In the genomic region with DNA sequence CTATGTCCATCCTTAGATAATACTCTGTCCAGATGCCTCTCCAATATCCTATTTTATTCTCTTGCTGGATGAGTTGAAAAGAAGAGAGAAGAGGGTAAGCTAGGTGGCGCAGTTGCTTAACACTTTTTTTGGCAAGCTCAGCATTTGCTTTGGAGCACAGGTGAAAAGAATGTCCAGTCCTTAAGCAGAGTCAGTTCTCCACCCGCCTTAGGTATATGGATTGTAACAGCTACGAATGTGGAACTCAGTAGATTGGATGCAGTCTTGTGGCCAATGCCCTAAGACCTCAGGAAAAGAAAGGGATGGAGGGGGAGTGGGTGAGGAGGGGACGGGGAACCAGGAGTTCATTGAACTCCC, we compare ENCODE assay signal across 9 cellular contexts.
DNase-seq lines count a peak whose midpoint lies in the region; ATAC-seq, FAIRE-seq and TF ChIP-seq lines count a peak whose summit lies in the region.
"Had no signal": no experiment of that assay in that cellular context is flagged by ENCODE, and none has a peak within 500 bp of the region (broad histone marks: within the 10 kb centered on the region; RNA-seq: fewer than 3 reads in every experiment).

No MANE protein-coding gene starts in this region.

- peak; percentile 56 for TF ChIP-seq CTCF in fibroblast of the aortic adventitia (IDR thresholded peaks at IDR 0.05; ENCODE audit: insufficient read depth, low read length)

- peak; percentile 96 for FAIRE-seq in GM19239 (lab: Jason Lieb, UNC)
- FAIRE-seq: TTC549 had no signal

- H3K27ac Mint-ChIP-seq in naive thymus-derived CD8-positive, alpha-beta T cell = peak overlapping the region in 2 of 10 donors; percentile 31 to 73

- DNase-seq in CD1c-positive myeloid dendritic cell (ENCODE audit: extremely low spot score) (peak; percentile 44), GM19239 (ENCODE audit: insufficient read length, low spot score) (peak; percentile 48), NCI-H524 treated with DMSO at 0.1 percent for 48 hours (lab: John Stamatoyannopoulos, UW) (peak; percentile 58), activated T-cell treated with anti-CD3 and anti-CD28 coated beads for 4 hours (peak; percentile 10), fibroblast of the aortic adventitia (ENCODE audit: low read depth) (peak; percentile 65), ureter (ENCODE audit: low spot score) (peak; percentile 71)
- peak in 8 of 10 donors; percentile 18 to 68 (median 38) for DNase-seq in naive thymus-derived CD8-positive, alpha-beta T cell

- no peak overlapping the region for H3K4me3 ChIP-seq in fibroblast of the aortic adventitia (ENCODE audit: low read depth, low read length)

- peak overlapping the region; percentile 75 to 95 (median 84) for H3K4me3 Mint-ChIP-seq in naive thymus-derived CD8-positive, alpha-beta T cell

- peak; percentile 41 for ATAC-seq in HG03521 (IDR thresholded peaks at IDR 0.05; ENCODE audit: unreplicated experiment)
- ATAC-seq in naive thymus-derived CD8-positive, alpha-beta T cell = peak; percentile 51 to 54

- POLR2A ChIA-PET in naive thymus-derived CD8-positive, alpha-beta T cell (lab: Charles Lee) = interaction anchor here (1.1 kb wide), 1 partner anchor 114 kb away, joined by 3 read pairs; no protein-coding TSS in a partner anchor

- H3K4me1 Mint-ChIP-seq in naive thymus-derived CD8-positive, alpha-beta T cell = peaks cover 6 to 17% (median 10%) of the 10 kb centered on the region in 4 donors

- H3K27me3 Mint-ChIP-seq in naive thymus-derived CD8-positive, alpha-beta T cell = peaks cover 34 to 66% (median 36%) of the 10 kb centered on the region in 5 donors

- no peaks in the 10 kb centered on the region for H3K9me3 Mint-ChIP-seq in naive thymus-derived CD8-positive, alpha-beta T cell

- H3K36me3 Mint-ChIP-seq in naive thymus-derived CD8-positive, alpha-beta T cell = no peaks in the 10 kb centered on the region

Comparison
In these comparisons a context has a peak if more than half of its experiments do, and no peak if none do; other contexts are left out.
1. DNase-seq: peak in every context shown above with its lines; median percentile 71 in ureter; 65 in fibroblast of the aortic adventitia; 58 in NCI-H524 treated with DMSO at 0.1 percent for 48 hours; 48 in GM19239; 44 in CD1c-positive myeloid dendritic cell; 38 in naive thymus-derived CD8-positive, alpha-beta T cell; 10 in activated T-cell treated with anti-CD3 and anti-CD28 coated beads for 4 hours.